In genomic region chr10:79149345-79149661, GRCh38 we compare ENCODE assay signal across 8 cellular contexts.
DNase-seq lines count a peak whose midpoint lies in the region; ATAC-seq, FAIRE-seq and TF ChIP-seq lines count a peak whose summit lies in the region.

No MANE protein-coding gene starts in this region.

- H3K27ac ChIP-seq in adipose tissue (ENCODE audit: low read depth, low read length) (peak overlapping the region; percentile 90), small intestine (ENCODE audit: low read depth in 1 of 2, low read length in 1 of 2) (peak overlapping the region; percentile 47 to 90)

- H3K36me3 ChIP-seq in small intestine (ENCODE audit: control insufficient read depth in 2 of 2, insufficient read depth in 2 of 2, low read length in 2 of 2), result no peaks in the 10 kb centered on the region

- no peaks in the 10 kb centered on the region for H3K27me3 ChIP-seq in small intestine (ENCODE audit: control insufficient read depth in 2 of 2, insufficient read depth in 2 of 2, low read length in 2 of 2)

- DNase-seq in left colon (no peak), small intestine (no peak), NCI-H526 treated with DMSO at 0.1 percent for 48 hours (lab: John Stamatoyannopoulos, UW) (no peak), NCI-H1417 treated with DMSO at 0.1 percent for 48 hours (lab: John Stamatoyannopoulos, UW) (no peak)
- DNase-seq in activated CD4-positive, CD25-positive, alpha-beta regulatory T cell treated with anti-CD3 and anti-CD28 coated beads, Interleukin-2, amount 50 U/mL, for 72 hours, result no peak

- no peak overlapping the region for H3K4me3 ChIP-seq in GM12875 (ENCODE audit: low read depth, low read length)
- H3K4me3 ChIP-seq in small intestine (ENCODE audit: low read depth in 1 of 2, low read length in 2 of 2), result no peak overlapping the region

- H3K9me3 ChIP-seq in small intestine (ENCODE audit: control insufficient read depth, low read depth), result no peaks in the 10 kb centered on the region

- H3K4me1 ChIP-seq in small intestine (ENCODE audit: control insufficient read depth in 2 of 2, insufficient read depth in 1 of 2, low read depth in 1 of 2, low read length in 1 of 2), result peaks cover 4 to 14% of the 10 kb centered on the region in 2 donors

- 0 out of 2 replicates have a peak, but pooled peaks have one; percentile 5 for TF ChIP-seq CTCF in GM12875 (IDR thresholded peaks at IDR 0.05; ENCODE audit: borderline replicate concordance, insufficient read depth, low read depth, low read length)

- peak; percentile 2 for ATAC-seq in left colon
- no peak for ATAC-seq in HG02840 (IDR thresholded peaks at IDR 0.05; ENCODE audit: low FRiP score, unreplicated experiment)

- intact Hi-C loops in left colon (cut with DNase I, micrococcal nuclease), result no loop called here

- WGBS in adipose tissue, 3 donors, result 30 to 71% (median 31%) methylated on average over 3 of the region's 3 CpGs
- 45 to 74% (median 48%) methylated on average over 3 of the region's 3 CpGs for WGBS in small intestine, 3 donors

- FAIRE-seq in small intestine (lab: Jason Lieb, UNC), result no peak
